In genomic region chr3:13318626-13319470, GRCh38 we compare ENCODE assay signal across 18 cellular contexts.
"Had no signal": no experiment of that assay in that cellular context is flagged by ENCODE, and none has a peak within 500 bp of the region (broad histone marks: within the 10 kb centered on the region; RNA-seq: fewer than 3 reads in every experiment).

No MANE protein-coding gene starts in this region.

- H3K4me1 Mint-ChIP-seq: activated CD8-positive, alpha-beta memory T cell treated with anti-CD3 and anti-CD28 coated beads, Interleukin-2, amount 10 ng/mL, durations not matched to agents 7 days and 5 days; activated naive CD8-positive, alpha-beta T cell treated with anti-CD3 and anti-CD28 coated beads, Interleukin-2, amount 10 ng/mL, durations not matched to agents 7 days and 5 days; T-helper 17 cell had no signal

- H3K9me3 Mint-ChIP-seq: activated naive CD8-positive, alpha-beta T cell treated with anti-CD3 and anti-CD28 coated beads, Interleukin-2, amount 10 ng/mL, durations not matched to agents 7 days and 5 days; activated T-cell treated with anti-CD3 and anti-CD28 coated beads, Interleukin-2, amount 50 U/mL, for 4 hours had no signal

- ATAC-seq: activated CD8-positive, alpha-beta memory T cell treated with anti-CD3 and anti-CD28 coated beads, Interleukin-2, amount 10 ng/mL, durations not matched to agents 7 days and 5 days; activated T-cell treated with anti-CD3 and anti-CD28 coated beads, Interleukin-2, amount 50 U/mL, for 4 hours; T-helper 17 cell had no signal

- FAIRE-seq: endometrium had no signal

- DNase-seq: activated CD4-positive, alpha-beta T cell treated with anti-CD3 and anti-CD28 coated beads, Interleukin-2, amount 50 U/mL, for 1 hour; activated CD8-positive, alpha-beta memory T cell treated with anti-CD3 and anti-CD28 coated beads, Interleukin-2, amount 10 ng/mL, durations not matched to agents 7 days and 5 days; activated effector memory CD4-positive, alpha-beta T cell treated with anti-CD3 and anti-CD28 coated beads, Interleukin-2, amount 50 U/mL, for 16 hours; activated naive CD8-positive, alpha-beta T cell treated with anti-CD3 and anti-CD28 coated beads, Interleukin-2, amount 10 ng/mL, durations not matched to agents 7 days and 5 days; activated T-cell treated with anti-CD3 and anti-CD28 coated beads, Interleukin-2, amount 50 U/mL, for 4 hours; anterior cingulate cortex; islet precursor cell; midbrain; sigmoid colon; spleen; T-helper 17 cell had no signal

- H3K27ac ChIP-seq: esophagus muscularis mucosa, hepatocyte, parathyroid adenoma, sigmoid colon, spleen, thoracic aorta had no signal

- H3K4me2 ChIP-seq: hepatocyte had no signal

- H3K27me3 ChIP-seq: dorsolateral prefrontal cortex, esophagus muscularis mucosa, hepatocyte, sigmoid colon, spleen had no signal

- H3K4me1 ChIP-seq: esophagus muscularis mucosa, parathyroid adenoma, sigmoid colon, spleen had no signal

- H3K36me3 ChIP-seq: thoracic aorta had no signal

- H3K9ac ChIP-seq: parathyroid adenoma had no signal

- H3K27ac Mint-ChIP-seq: activated CD8-positive, alpha-beta memory T cell treated with anti-CD3 and anti-CD28 coated beads, Interleukin-2, amount 10 ng/mL, durations not matched to agents 7 days and 5 days; activated naive CD8-positive, alpha-beta T cell treated with anti-CD3 and anti-CD28 coated beads, Interleukin-2, amount 10 ng/mL, durations not matched to agents 7 days and 5 days had no signal

- H3K4me3 Mint-ChIP-seq: activated CD8-positive, alpha-beta memory T cell treated with anti-CD3 and anti-CD28 coated beads, Interleukin-2, amount 10 ng/mL, durations not matched to agents 7 days and 5 days; activated naive CD8-positive, alpha-beta T cell treated with anti-CD3 and anti-CD28 coated beads, Interleukin-2, amount 10 ng/mL, durations not matched to agents 7 days and 5 days; activated T-cell treated with anti-CD3 and anti-CD28 coated beads, Interleukin-2, amount 50 U/mL, for 4 hours; T-helper 17 cell had no signal

- H3K9me3 ChIP-seq: esophagus muscularis mucosa, sigmoid colon, spleen, thoracic aorta had no signal

- H2AFZ ChIP-seq: hepatocyte, parathyroid adenoma had no signal

- H3K27me3 Mint-ChIP-seq: activated CD8-positive, alpha-beta memory T cell treated with anti-CD3 and anti-CD28 coated beads, Interleukin-2, amount 10 ng/mL, durations not matched to agents 7 days and 5 days; activated naive CD8-positive, alpha-beta T cell treated with anti-CD3 and anti-CD28 coated beads, Interleukin-2, amount 10 ng/mL, durations not matched to agents 7 days and 5 days; T-helper 17 cell had no signal

- H3K79me2 ChIP-seq: hepatocyte, parathyroid adenoma had no signal

- H3K4me3 ChIP-seq: dorsolateral prefrontal cortex, esophagus muscularis mucosa, hepatocyte, lung, sigmoid colon, spleen, thoracic aorta had no signal
